In the genomic region with DNA sequence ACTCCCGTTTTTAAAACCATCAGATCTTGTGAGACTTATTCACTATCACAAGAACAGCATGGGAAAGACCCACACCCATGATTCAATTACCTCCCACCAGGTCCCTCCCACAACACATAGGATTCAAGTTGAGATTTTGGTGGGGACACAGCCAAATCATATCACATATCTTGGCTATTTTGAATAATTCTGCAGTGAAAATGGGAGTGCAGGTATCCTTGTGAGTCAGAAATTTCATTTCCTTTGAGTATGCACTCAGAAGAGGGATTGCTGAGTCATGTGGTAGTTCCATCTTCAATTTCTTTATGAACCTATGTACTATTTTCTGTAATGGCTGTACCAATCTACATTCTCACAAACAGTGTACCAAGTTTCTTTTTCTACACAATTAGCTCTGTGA, we compare ENCODE assay signal across 20 cellular contexts.
A peak's percentile ranks its signal among the peaks of the same experiment; 100 is the strongest.
DNase-seq lines count a peak whose midpoint lies in the region; ATAC-seq and TF ChIP-seq lines count a peak whose summit lies in the region.
"Had no signal": no experiment of that assay in that cellular context is flagged by ENCODE, and none has a peak within 500 bp of the region (broad histone marks: within the 10 kb centered on the region; RNA-seq: fewer than 3 reads in every experiment).

No MANE protein-coding gene starts in this region.

- H3F3A ChIP-seq in GM23338 (replicated peaks; ENCODE audit: low read depth) (no peaks in the 10 kb centered on the region), smooth muscle cell (ENCODE audit: low read depth) (no peaks in the 10 kb centered on the region)

- CTCF ChIA-PET in activated CD4-positive, alpha-beta T cell treated with anti-CD3 and anti-CD28 coated beads for 36 hours (lab: Charles Lee), result no interaction called here

- DNase-seq in activated CD4-positive, alpha-beta T cell treated with anti-CD3 and anti-CD28 coated beads for 36 hours, result peak; percentile 6
- no peak for DNase-seq in activated CD4-positive, alpha-beta T cell treated with anti-CD3 and anti-CD28 coated beads for 4 hours
- DNase-seq in GM23338 (ENCODE audit: low spot score) (no peak), HT1080 (ENCODE audit: low read depth) (peak; percentile 27), smooth muscle cell (lab: John Stamatoyannopoulos, UW; ENCODE audit: unreplicated experiment) (no peak), nephron progenitor cell (no peak), 8988T (no peak)
- DNase-seq: activated CD4-positive, alpha-beta T cell treated with anti-CD3 and anti-CD28 coated beads for 48 hours; activated gamma-delta T cell; cortex of kidney; glutamatergic neuron; left cardiac atrium; NCI-H524 treated with DMSO at 0.1 percent for 48 hours; occipital lobe; Right ventricle myocardium superior; small intestine; stimulated activated CD4-positive, alpha-beta T cell treated with anti-CD3 and anti-CD28 coated beads, Interleukin-4, amount 100 ng/mL, for 24 hours had no signal

- H3K27me3 ChIP-seq in GM23338 (ENCODE audit: insufficient read depth) (no peaks in the 10 kb centered on the region), smooth muscle cell (ENCODE audit: low read depth) (no peaks in the 10 kb centered on the region)

- H3K4me2 ChIP-seq in GM23338 (no peak overlapping the region), smooth muscle cell (no peak overlapping the region)
- H3K4me2 ChIP-seq: KMS-11 had no signal

- H3K9me3 ChIP-seq in smooth muscle cell (replicated peaks; ENCODE audit: low read depth), result no peaks in the 10 kb centered on the region

- H2AFZ ChIP-seq in GM23338 (no peak overlapping the region), smooth muscle cell (ENCODE audit: low read depth) (peak overlapping the region; percentile 43)

- H3K4me1 ChIP-seq in GM23338 (ENCODE audit: insufficient read depth), result peaks cover 7% of the 10 kb centered on the region; the same call in 1 of the 2 replicates
- H3K4me1 ChIP-seq in smooth muscle cell (ENCODE audit: low read depth), result no peaks in the 10 kb centered on the region

- H3K9ac ChIP-seq in smooth muscle cell (ENCODE audit: low read depth), result no peak overlapping the region
- H3K9ac ChIP-seq: KMS-11 had no signal

- intact Hi-C loops in activated CD4-positive, alpha-beta T cell treated with anti-CD3 and anti-CD28 coated beads for 36 hours (cut with DNase I, micrococcal nuclease), result loop anchor here in 1 of 2 experiments (5.0 kb wide), 1 partner anchor 847 kb away; no protein-coding TSS in a partner anchor

- no peaks in the 10 kb centered on the region for H3K79me2 ChIP-seq in GM23338 (replicated peaks; ENCODE audit: insufficient read depth)
- no peaks in the 10 kb centered on the region for H3K79me2 ChIP-seq in smooth muscle cell (ENCODE audit: low read depth)

- H3K9me3 Mint-ChIP-seq in activated CD4-positive, alpha-beta T cell treated with anti-CD3 and anti-CD28 coated beads for 36 hours (ENCODE audit: low read depth), result no peaks in the 10 kb centered on the region
- no peaks in the 10 kb centered on the region for H3K9me3 Mint-ChIP-seq in GM23338
- H3K9me3 Mint-ChIP-seq in nephron progenitor cell, result peaks cover 4% of the 10 kb centered on the region
- H3K9me3 Mint-ChIP-seq: memory B cell had no signal

- no peaks in the 10 kb centered on the region for H3K9me2 ChIP-seq in GM23338 (ENCODE audit: insufficient read depth)

- 86% methylated on average over 1 of the region's 1 CpG for WGBS in smooth muscle cell (ENCODE audit: low lambda C conversion rate)

- H3K4me1 Mint-ChIP-seq in activated CD4-positive, alpha-beta T cell treated with anti-CD3 and anti-CD28 coated beads for 36 hours, result no peaks in the 10 kb centered on the region
- H3K4me1 Mint-ChIP-seq in GM23338, result peaks cover 22% of the 10 kb centered on the region; the same call in 2 of the 3 replicates
- no peaks in the 10 kb centered on the region for H3K4me1 Mint-ChIP-seq in nephron progenitor cell

- no peak overlapping the region for H3K27ac Mint-ChIP-seq in activated CD4-positive, alpha-beta T cell treated with anti-CD3 and anti-CD28 coated beads for 36 hours
- peak overlapping the region; percentile 61; the same call in 1 of the 2 replicates for H3K27ac Mint-ChIP-seq in GM23338
- no peak overlapping the region for H3K27ac Mint-ChIP-seq in nephron progenitor cell
- H3K27ac Mint-ChIP-seq: memory B cell had no signal

- no peaks in the 10 kb centered on the region for H4K20me1 ChIP-seq in GM23338 (replicated peaks; ENCODE audit: insufficient read depth)
- H4K20me1 ChIP-seq in smooth muscle cell (ENCODE audit: low read depth), result no peaks in the 10 kb centered on the region

- TF ChIP-seq CTCF in GM23338 (conservative IDR thresholded peaks at IDR 0.05; ENCODE audit: low read depth in 2 of 2) (no peak), smooth muscle cell (IDR thresholded peaks at IDR 0.05; ENCODE audit: borderline replicate concordance, insufficient read depth, poor library complexity, severe bottlenecking) (no peak), nephron progenitor cell (IDR thresholded peaks at IDR 0.05) (no peak)

- no peaks in the 10 kb centered on the region for H3K36me3 Mint-ChIP-seq in activated CD4-positive, alpha-beta T cell treated with anti-CD3 and anti-CD28 coated beads for 36 hours (ENCODE audit: low read depth)
- H3K36me3 Mint-ChIP-seq in GM23338 (ENCODE audit: low read depth) (no peaks in the 10 kb centered on the region), nephron progenitor cell (ENCODE audit: low read depth) (no peaks in the 10 kb centered on the region)
- H3K36me3 Mint-ChIP-seq: memory B cell had no signal

- H3K4me3 ChIP-seq in GM23338 (no peak overlapping the region), smooth muscle cell (no peak overlapping the region)

- H3K27ac ChIP-seq in GM23338 (ENCODE audit: low read depth), result no peak overlapping the region
- no peak overlapping the region for H3K27ac ChIP-seq in smooth muscle cell (ENCODE audit: low read depth)
- H3K27ac ChIP-seq: KMS-11 had no signal

- no peak overlapping the region for H3K4me3 Mint-ChIP-seq in activated CD4-positive, alpha-beta T cell treated with anti-CD3 and anti-CD28 coated beads for 36 hours
- no peak overlapping the region for H3K4me3 Mint-ChIP-seq in GM23338
- no peak overlapping the region for H3K4me3 Mint-ChIP-seq in nephron progenitor cell
- H3K4me3 Mint-ChIP-seq: memory B cell had no signal

- POLR2A ChIA-PET in activated CD4-positive, alpha-beta T cell treated with anti-CD3 and anti-CD28 coated beads for 36 hours (lab: Charles Lee), result no interaction called here

- H3K27me3 Mint-ChIP-seq in activated CD4-positive, alpha-beta T cell treated with anti-CD3 and anti-CD28 coated beads for 36 hours, result peaks cover 5% of the 10 kb centered on the region
- H3K27me3 Mint-ChIP-seq in GM23338 (ENCODE audit: insufficient read depth, low read depth, poor library complexity) (peaks cover 2% of the 10 kb centered on the region), nephron progenitor cell (ENCODE audit: low read depth, poor library complexity) (no peaks in the 10 kb centered on the region)
- H3K27me3 Mint-ChIP-seq: memory B cell had no signal

- no peaks in the 10 kb centered on the region for H3K36me3 ChIP-seq in GM23338 (ENCODE audit: insufficient read depth)
- H3K36me3 ChIP-seq in smooth muscle cell (ENCODE audit: low read depth), result no peaks in the 10 kb centered on the region

- peak; percentile 61 for ATAC-seq in activated CD4-positive, alpha-beta T cell treated with anti-CD3 and anti-CD28 coated beads for 36 hours
- no peak for ATAC-seq in GM23338
- no peak for ATAC-seq in HG03439 (IDR thresholded peaks at IDR 0.05; ENCODE audit: unreplicated experiment)
- ATAC-seq: left cardiac atrium had no signal

Comparison
In these comparisons a context has a peak if more than half of its experiments do, and no peak if none do; other contexts are left out.
1. DNase-seq: peak in activated CD4-positive, alpha-beta T cell treated with anti-CD3 and anti-CD28 coated beads for 36 hours (single experiment) and HT1080 (single experiment); none in activated CD4-positive, alpha-beta T cell treated with anti-CD3 and anti-CD28 coated beads for 4 hours (0 of 2), GM23338 (single experiment), smooth muscle cell (single experiment), nephron progenitor cell (single experiment) and 8988T (single experiment).